Comparison of ENCODE assay signal across 24 cellular contexts in genomic region chr3:49629866-49630265, GRCh38.
"Had no signal": no experiment of that assay in that cellular context is flagged by ENCODE, and none has a peak within 500 bp of the region (broad histone marks: within the 10 kb centered on the region; RNA-seq: fewer than 3 reads in every experiment).

No MANE protein-coding gene starts in this region.

- ATAC-seq: gastrocnemius medialis; heart left ventricle; left colon; right lobe of liver; stimulated activated effector memory CD8-positive, alpha-beta T cell treated with anti-CD3 and anti-CD28 coated beads, Interleukin-12 subunit alpha, Interleukin-12 subunit beta, amount 100 ng/mL, for 72 hours; stimulated activated naive CD8-positive, alpha-beta T cell treated with anti-CD3 and anti-CD28 coated beads, Interleukin-15, amount 100 ng/mL, for 72 hours; T-cell had no signal

- H3K27ac ChIP-seq: colonic mucosa, esophagus squamous epithelium, gastrocnemius medialis, heart left ventricle, neutrophil, parathyroid adenoma, right lobe of liver, skin epidermis, suprapubic skin, transverse colon, vagina had no signal

- H3K27me3 ChIP-seq: colonic mucosa, esophagus squamous epithelium, gastrocnemius medialis, heart left ventricle, neutrophil, right lobe of liver, suprapubic skin, vagina had no signal

- DNase-seq: activated B cell treated with CpG ODN at 0.5 μM for 24 hours; activated CD4-positive, alpha-beta memory T cell treated with anti-CD3 and anti-CD28 coated beads for 36 hours; activated CD4-positive, alpha-beta T cell treated with anti-CD3 and anti-CD28 coated beads for 48 hours; activated naive CD4-positive, alpha-beta T cell treated with anti-CD3 and anti-CD28 coated beads for 36 hours; activated T-cell treated with anti-CD3 and anti-CD28 coated beads, Interleukin-2, amount 50 U/mL, for 48 hours; aorta; colonic mucosa; endodermal cell; esophagus squamous epithelium; gastrocnemius medialis; heart left ventricle; islet precursor cell; left colon; right lobe of liver; stimulated activated CD4-positive, alpha-beta T cell treated with anti-CD3 and anti-CD28 coated beads, Interleukin-2, amount 100 ng/mL, for 24 hours; stimulated activated naive CD8-positive, alpha-beta T cell treated with anti-CD3 and anti-CD28 coated beads, Interleukin-15, amount 100 ng/mL, for 72 hours; T-cell; transverse colon had no signal
